Comparison of ENCODE assay signal across 8 cellular contexts in the genomic region with DNA sequence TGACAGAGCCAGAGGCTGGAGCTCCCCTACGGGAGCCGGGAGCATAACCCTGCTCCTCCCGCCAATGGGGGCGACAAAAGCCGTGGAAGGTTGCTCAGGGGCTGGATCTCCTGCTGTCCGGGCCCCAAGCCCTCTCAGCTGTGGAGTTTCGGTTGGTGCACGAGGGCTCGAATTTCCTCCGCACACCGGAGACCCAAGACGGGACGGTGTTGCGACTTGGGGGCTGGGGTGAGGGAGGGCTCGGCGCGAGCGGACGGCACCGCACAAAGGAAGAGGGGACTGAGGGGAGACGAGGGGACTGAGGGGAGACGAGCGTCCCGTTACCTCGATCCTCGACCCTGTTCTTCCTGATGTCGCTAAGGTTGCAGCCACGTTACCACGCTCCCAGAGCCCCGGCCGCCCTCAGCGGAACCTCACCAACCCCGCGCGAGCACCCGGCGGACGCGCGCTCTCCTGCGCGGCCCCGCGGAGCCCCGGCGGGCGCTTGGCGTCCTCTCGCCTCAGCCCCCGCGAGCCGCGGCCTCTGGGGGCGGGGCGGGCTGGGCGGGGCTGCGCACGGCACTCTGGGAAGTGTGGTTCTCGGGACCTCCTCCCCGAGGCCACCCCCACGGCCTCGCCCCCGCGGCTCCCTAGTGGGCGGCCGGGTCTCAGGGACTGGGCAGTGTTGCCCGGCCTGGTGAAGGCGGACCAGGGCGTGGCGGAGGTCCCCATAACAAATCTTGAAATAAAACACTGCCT. TPM values are rescaled to one million over a fixed set of nuclear protein-coding genes. Genes with fewer than 3 reads are reported as not detected.
DNase-seq lines count a peak whose midpoint lies in the region; ATAC-seq and TF ChIP-seq lines count a peak whose summit lies in the region.

A gene (minus strand): TSS at position 525 of the 738 bp plus-strand sequence. CDS start 25,079 bp downstream, outside the sequence.

- no peaks in the 10 kb centered on the region for H3K9me3 Mint-ChIP-seq in stimulated activated effector memory CD8-positive, alpha-beta T cell treated with anti-CD3 and anti-CD28 coated beads, Interleukin-12 subunit alpha, Interleukin-12 subunit beta, amount 100 ng/mL, for 72 hours

- TF ChIP-seq EP300 in esophagus muscularis mucosa (IDR thresholded peaks at IDR 0.05): no peak

- H3K4me1 Mint-ChIP-seq in stimulated activated effector memory CD8-positive, alpha-beta T cell treated with anti-CD3 and anti-CD28 coated beads, Interleukin-12 subunit alpha, Interleukin-12 subunit beta, amount 100 ng/mL, for 72 hours: peaks cover 7% of the 10 kb centered on the region

- H3K4me3 ChIP-seq in HUES64 (ENCODE audit: low read length) (peak within 1 kb of the TSS; percentile 98), PC-9 (peak within 1 kb of the TSS; percentile 93), esophagus muscularis mucosa (peak within 1 kb of the TSS; percentile 68 to 99 (median 96))

- WGBS in HUES64: under 1% methylated on average over 70 of the region's 70 CpGs
- WGBS in esophagus muscularis mucosa: under 1% methylated on average over 22 of the region's 70 CpGs

- TSS peak; percentile 44 for BruUV-seq in PC-9 (replicated peaks; lab: Mats Ljungman, UMichigan)

- intact Hi-C loops in PC-9 (cut with micrococcal nuclease; ENCODE audit: unreplicated experiment) (loop anchor here (5.0 kb wide), 1 partner anchor 283 kb away; a partner anchor contains a TSS), esophagus muscularis mucosa (cut with DNase I) (no loop called here)

- DNase-seq in DMS153 (lab: John Stamatoyannopoulos, UW) (peak; percentile 79), PC-9 (peak; percentile 79 to 92), esophagus muscularis mucosa (ENCODE audit: extremely low spot score) (peak; percentile 94), myocyte (ENCODE audit: low read depth) (peak; percentile 91)
- peak; percentile 91 to 93 for DNase-seq in activated T-cell treated with anti-CD3 and anti-CD28 coated beads, Interleukin-2, amount 50 U/mL, for 48 hours
- peak; percentile 81 to 93 for DNase-seq in stimulated activated effector memory CD8-positive, alpha-beta T cell treated with anti-CD3 and anti-CD28 coated beads, Interleukin-12 subunit alpha, Interleukin-12 subunit beta, amount 100 ng/mL, for 72 hours (ENCODE audit: low spot score in 2 of 2)

- H3K79me2 ChIP-seq in PC-9 (ENCODE audit: low read depth): peaks cover 20% of the 10 kb centered on the region

- peak; percentile 94 for ATAC-seq in GM21515 (IDR thresholded peaks at IDR 0.05; ENCODE audit: unreplicated experiment)
- ATAC-seq in stimulated activated effector memory CD8-positive, alpha-beta T cell treated with anti-CD3 and anti-CD28 coated beads, Interleukin-12 subunit alpha, Interleukin-12 subunit beta, amount 100 ng/mL, for 72 hours: peak; percentile 95

- H3K27ac ChIP-seq in HUES64 (ENCODE audit: low read depth, low read length): peak within 1 kb of the TSS; percentile 89
- peak within 1 kb of the TSS; percentile 78 for H3K27ac ChIP-seq in PC-9
- peak within 1 kb of the TSS; percentile 89 to 95 (median 93) for H3K27ac ChIP-seq in esophagus muscularis mucosa (replicated peaks in 1 of 4)

- peaks cover 4% of the 10 kb centered on the region; the same call in 1 of the 2 replicates for H3F3A ChIP-seq in PC-9 (ENCODE audit: insufficient read depth, low read depth)

- peak within 1 kb of the TSS; percentile 88 for H3K4me2 ChIP-seq in PC-9

- H4K20me1 ChIP-seq in PC-9 (ENCODE audit: insufficient read depth): no peaks in the 10 kb centered on the region

- H3K4me1 ChIP-seq in HUES64 (ENCODE audit: insufficient read depth, low read length) (no peaks in the 10 kb centered on the region), PC-9 (replicated peaks; ENCODE audit: insufficient read depth) (peaks cover 7% of the 10 kb centered on the region), esophagus muscularis mucosa (peaks cover 7 to 18% (median 16%) of the 10 kb centered on the region in 4 donors)

- TF ChIP-seq POLR2A in esophagus muscularis mucosa (IDR thresholded peaks at IDR 0.05; ENCODE audit: low read depth): no peak

- peak within 1 kb of the TSS; percentile 82 for H3K4me3 Mint-ChIP-seq in stimulated activated effector memory CD8-positive, alpha-beta T cell treated with anti-CD3 and anti-CD28 coated beads, Interleukin-12 subunit alpha, Interleukin-12 subunit beta, amount 100 ng/mL, for 72 hours

- CTCF ChIA-PET in PC-9 (lab: Charles Lee): interaction anchor here (0.6 kb wide), 1 partner anchor 15 kb away, joined by 17 read pairs; no protein-coding TSS in a partner anchor

- H3K36me3 Mint-ChIP-seq in stimulated activated effector memory CD8-positive, alpha-beta T cell treated with anti-CD3 and anti-CD28 coated beads, Interleukin-12 subunit alpha, Interleukin-12 subunit beta, amount 100 ng/mL, for 72 hours: peaks cover 5% of the 10 kb centered on the region

- POLR2A ChIA-PET in PC-9 (lab: Charles Lee; ENCODE audit: unreplicated experiment): interaction anchor here (0.6 to 0.7 kb wide), 2 partner anchors 318 to 436 kb away, joined by 3 read pairs; no protein-coding TSS in a partner anchor

- TF ChIP-seq CTCF in PC-9 (conservative IDR thresholded peaks at IDR 0.05) (no peak), esophagus muscularis mucosa (IDR thresholded peaks at IDR 0.05) (no peak)

- H3K9ac ChIP-seq in HUES64 (ENCODE audit: low read depth, low read length): peak within 1 kb of the TSS; percentile 95

- H3K27me3 ChIP-seq in HUES64 (ENCODE audit: insufficient read depth, low read length) (0 out of 2 replicates have a peak, but pooled peaks cover 2% of the 10 kb centered on the region), PC-9 (ENCODE audit: insufficient read depth, low read depth) (no peaks in the 10 kb centered on the region), esophagus muscularis mucosa (no peaks in the 10 kb centered on the region)

- peak within 1 kb of the TSS; percentile 84 for H3K27ac Mint-ChIP-seq in stimulated activated effector memory CD8-positive, alpha-beta T cell treated with anti-CD3 and anti-CD28 coated beads, Interleukin-12 subunit alpha, Interleukin-12 subunit beta, amount 100 ng/mL, for 72 hours

- H3K9me3 ChIP-seq in HUES64 (ENCODE audit: insufficient read depth, low read depth, low read length) (no peaks in the 10 kb centered on the region), PC-9 (ENCODE audit: insufficient read depth, low read depth) (no peaks in the 10 kb centered on the region), esophagus muscularis mucosa (no peaks in the 10 kb centered on the region)

- no peaks in the 10 kb centered on the region for H3K9me2 ChIP-seq in PC-9 (ENCODE audit: insufficient read depth)

- H3K36me3 ChIP-seq in HUES64 (ENCODE audit: insufficient read depth, low read length) (no peaks in the 10 kb centered on the region), PC-9 (ENCODE audit: low read depth) (no peaks in the 10 kb centered on the region), esophagus muscularis mucosa (no peaks in the 10 kb centered on the region)

- peak within 1 kb of the TSS; percentile 98 for H2AFZ ChIP-seq in PC-9

RNA-seq across cellular contexts. Expression of the gene that starts here (rescaled TPM):
- 4.1 TPM for polyA plus RNA-seq in HUES64 (2013, experiment 1 of 2)
- polyA plus RNA-seq in HUES64 (2013, experiment 2 of 2): 6.0 TPM
- total RNA-seq in PC-9 (2021) (8.5 and 10.4 TPM in 2 replicates), esophagus muscularis mucosa (10 to 100 TPM in 3 of 4 donors, 1 to 10 TPM in 1; 7.6 to 18.7 (median 11.7) TPM), myocyte (8.4 and 10.1 TPM in 2 replicates)
- 4.1 TPM for polyA plus RNA-seq in myocyte (2012)

Comparison
In these comparisons a context has a peak if more than half of its experiments do, and no peak if none do; other contexts are left out.
1. Peak in every context shown above with its lines: DNase-seq, ATAC-seq, H3K4me3 ChIP-seq and H3K27ac ChIP-seq.